In the genomic region with DNA sequence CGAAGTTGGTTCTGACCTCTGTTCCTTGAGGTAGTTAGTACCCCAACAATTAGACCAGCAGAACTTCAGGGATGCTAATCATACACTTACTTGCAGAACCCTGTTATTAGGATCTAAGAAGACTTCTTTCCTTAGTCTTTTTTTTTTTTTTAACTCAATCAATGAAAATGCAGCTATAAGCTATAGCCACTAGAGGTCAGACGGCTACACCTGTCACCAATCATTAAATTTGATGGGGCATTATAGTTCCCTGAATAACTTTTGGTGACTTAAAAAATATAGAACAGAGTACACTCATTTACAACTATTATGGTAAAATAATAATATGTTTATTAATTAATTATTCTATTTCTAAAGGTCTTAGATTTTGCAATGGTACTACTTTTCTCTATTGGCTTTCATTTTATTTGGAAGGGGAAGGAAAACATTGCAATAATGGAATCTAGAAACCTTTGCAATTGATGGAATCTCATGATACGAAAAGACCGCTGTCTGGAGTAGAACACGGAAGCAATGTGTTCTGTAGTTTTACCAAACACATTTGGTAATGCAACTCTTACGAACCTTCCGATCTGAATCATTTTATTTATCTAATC, we compare ENCODE assay signal across 8 cellular contexts.
DNase-seq lines count a peak whose midpoint lies in the region; ATAC-seq and TF ChIP-seq lines count a peak whose summit lies in the region.

No MANE protein-coding gene starts in this region.

- no TSS peak for BruUV-seq in PC-9 (replicated peaks; lab: Mats Ljungman, UMichigan)

- no peaks in the 10 kb centered on the region for H3K36me3 ChIP-seq in PC-9 (ENCODE audit: low read depth)
- H3K36me3 ChIP-seq in vagina = no peaks in the 10 kb centered on the region
- no peaks in the 10 kb centered on the region for H3K36me3 ChIP-seq in WERI-Rb-1

- H3K27me3 Mint-ChIP-seq in activated T-cell treated with anti-CD3 and anti-CD28 coated beads, Interleukin-2, amount 50 U/mL, for 72 hours (ENCODE audit: low read depth) = no peaks in the 10 kb centered on the region

- POLR2A ChIA-PET in PC-9 (lab: Charles Lee; ENCODE audit: unreplicated experiment) = interaction anchor here (0.6 kb wide), 1 partner anchor 106 kb away, joined by 5 read pairs; no protein-coding TSS in a partner anchor

- no peak for TF ChIP-seq POLR2A in vagina (IDR thresholded peaks at IDR 0.05)

- in situ Hi-C loops in Caki2 (cut with HindIII; ENCODE audit: low pct_unique_long_range_greater_than_20kb, low sequenced_read_pairs) = no loop called here

- CTCF ChIA-PET in PC-9 (lab: Charles Lee) = interaction anchor here (0.6 kb wide), 1 partner anchor 648 kb away, joined by 3 read pairs; no protein-coding TSS in a partner anchor

- no peaks in the 10 kb centered on the region for H3K27me3 ChIP-seq in PC-9 (ENCODE audit: insufficient read depth, low read depth)
- no peaks in the 10 kb centered on the region for H3K27me3 ChIP-seq in vagina
- H3K27me3 ChIP-seq in WERI-Rb-1 (ENCODE audit: insufficient read depth, low read depth, severe bottlenecking) = no peaks in the 10 kb centered on the region

- no peak for ATAC-seq in HG02759 (IDR thresholded peaks at IDR 0.05; ENCODE audit: unreplicated experiment)
- no peak for ATAC-seq in activated T-cell treated with anti-CD3 and anti-CD28 coated beads, Interleukin-2, amount 50 U/mL, for 72 hours (replicated peaks in 1 of 2)

- DNase-seq in Caki2 (ENCODE audit: low read depth) (peak; percentile 17), HFF-Myc (ENCODE audit: extremely low read depth, low read depth) (no peak), PC-9 (no peak), fibroblast of villous mesenchyme (ENCODE audit: low read depth) (peak; percentile 30), vagina (ENCODE audit: extremely low spot score in 2 of 2) (no peak), WERI-Rb-1 (no peak)
- DNase-seq in activated T-cell treated with anti-CD3 and anti-CD28 coated beads, Interleukin-2, amount 50 U/mL, for 72 hours = no peak

- no peak overlapping the region for H2AFZ ChIP-seq in PC-9

- H3K4me1 ChIP-seq in PC-9 (replicated peaks; ENCODE audit: insufficient read depth) (no peaks in the 10 kb centered on the region), vagina (no peaks in the 10 kb centered on the region)

- no peak overlapping the region for H3K27ac Mint-ChIP-seq in activated T-cell treated with anti-CD3 and anti-CD28 coated beads, Interleukin-2, amount 50 U/mL, for 72 hours

- H3K9me3 ChIP-seq in PC-9 (ENCODE audit: insufficient read depth, low read depth) (no peaks in the 10 kb centered on the region), vagina (no peaks in the 10 kb centered on the region), WERI-Rb-1 (ENCODE audit: severe bottlenecking) (no peaks in the 10 kb centered on the region)

- intact Hi-C loops in PC-9 (cut with micrococcal nuclease; ENCODE audit: unreplicated experiment) (loop anchor here (5.0 to 10.0 kb wide), 3 partner anchors 227 to 754 kb away; no protein-coding TSS in a partner anchor), vagina (cut with DNase I) (no loop called here)

- H3K4me2 ChIP-seq in PC-9 = no peak overlapping the region

- H3K27ac ChIP-seq in PC-9 = no peak overlapping the region
- H3K27ac ChIP-seq in vagina = no peak overlapping the region
- no peak overlapping the region for H3K27ac ChIP-seq in WERI-Rb-1

- H3K4me3 Mint-ChIP-seq in activated T-cell treated with anti-CD3 and anti-CD28 coated beads, Interleukin-2, amount 50 U/mL, for 72 hours = no peak overlapping the region

- no peaks in the 10 kb centered on the region for H3K9me3 Mint-ChIP-seq in activated T-cell treated with anti-CD3 and anti-CD28 coated beads, Interleukin-2, amount 50 U/mL, for 72 hours

- H3K36me3 Mint-ChIP-seq in activated T-cell treated with anti-CD3 and anti-CD28 coated beads, Interleukin-2, amount 50 U/mL, for 72 hours (ENCODE audit: insufficient read depth in 2 of 2) = no peaks in the 10 kb centered on the region

- H4K20me1 ChIP-seq in PC-9 (ENCODE audit: insufficient read depth) = no peaks in the 10 kb centered on the region

- no peak overlapping the region for H3K4me3 ChIP-seq in HFF-Myc (replicated peaks; ENCODE audit: low read depth, low read length)
- H3K4me3 ChIP-seq in PC-9 = no peak overlapping the region
- no peak overlapping the region for H3K4me3 ChIP-seq in fibroblast of villous mesenchyme (ENCODE audit: low read depth, low read length)
- no peak overlapping the region for H3K4me3 ChIP-seq in vagina
- no peak overlapping the region for H3K4me3 ChIP-seq in WERI-Rb-1 (ENCODE audit: low read depth, low read length)

- no peaks in the 10 kb centered on the region for H3K4me1 Mint-ChIP-seq in activated T-cell treated with anti-CD3 and anti-CD28 coated beads, Interleukin-2, amount 50 U/mL, for 72 hours (ENCODE audit: low read depth)

- H3F3A ChIP-seq in PC-9 (ENCODE audit: insufficient read depth, low read depth) = no peaks in the 10 kb centered on the region

- TF ChIP-seq CTCF in HFF-Myc (IDR thresholded peaks at IDR 0.05; ENCODE audit: low read depth, low read length, missing control alignments) (peak; percentile 58), PC-9 (conservative IDR thresholded peaks at IDR 0.05) (peak; percentile 74), fibroblast of villous mesenchyme (IDR thresholded peaks at IDR 0.05; ENCODE audit: insufficient read depth, low read depth, low read length) (peak; percentile 74), vagina (IDR thresholded peaks at IDR 0.05) (peak in 2 of 3 experiments; percentile 6 to 15), WERI-Rb-1 (IDR thresholded peaks at IDR 0.05; ENCODE audit: low read depth, low read length) (no peak)

- H3K79me2 ChIP-seq in PC-9 (ENCODE audit: low read depth) = no peaks in the 10 kb centered on the region

- H3K9me2 ChIP-seq in PC-9 (ENCODE audit: insufficient read depth) = no peaks in the 10 kb centered on the region

Comparison
In these comparisons a context has a peak if more than half of its experiments do, and no peak if none do; other contexts are left out.
1. DNase-seq: peak in Caki2 (single experiment) and fibroblast of villous mesenchyme (single experiment); none in HFF-Myc (single experiment), PC-9 (0 of 2), vagina (0 of 2), WERI-Rb-1 (single experiment) and activated T-cell treated with anti-CD3 and anti-CD28 coated beads, Interleukin-2, amount 50 U/mL, for 72 hours (0 of 2).